In genomic region chr2:11123856-11124759, GRCh38 we compare ENCODE assay signal across 1 cellular context.
TF ChIP-seq lines count a peak whose summit lies in the region.

No MANE protein-coding gene starts in this region.

TF ChIP-seq in SK-N-SH, 30 proteins besides CTCF, POLR2A, EP300 and RAD21 (continued from another document):
- TF ChIP-seq REST (IDR thresholded peaks at IDR 0.05; ENCODE audit: low read depth, low read length) (no peak), SMC3 (IDR thresholded peaks at IDR 0.05; ENCODE audit: low read depth, low read length) (peak; percentile 98), NFIC (IDR thresholded peaks at IDR 0.05; ENCODE audit: borderline replicate concordance) (no peak), MXI1 (IDR thresholded peaks at IDR 0.05; ENCODE audit: low read depth, low read length) (peak; percentile 43; the same call in 1 of the 2 replicates)
